In genomic region chr12:27305673-27306504, GRCh38 we compare ENCODE assay signal across 8 cellular contexts. TPM values are rescaled to one million over a fixed set of nuclear protein-coding genes. Genes with fewer than 3 reads are reported as not detected.
DNase-seq lines count a peak whose midpoint lies in the region; ATAC-seq and TF ChIP-seq lines count a peak whose summit lies in the region.

No MANE protein-coding gene starts in this region.

- no peaks in the 10 kb centered on the region for H3K9me3 Mint-ChIP-seq in activated CD8-positive, alpha-beta T cell treated with anti-CD3 and anti-CD28 coated beads, Interleukin-2, amount 10 ng/mL, durations not matched to agents 7 days and 5 days (ENCODE audit: insufficient read depth)

- CTCF ChIA-PET in GM10248 (lab: Yijun Ruan, JAX), result interaction anchor here (0.6 to 8.2 kb wide), 51 partner anchors 8 to 592 kb away, joined by 3 to 63 read pairs (median 4); partner anchors contain the start of genes BMAL2, ITPR2, MED21 and STK38L
- CTCF ChIA-PET in activated CD8-positive, alpha-beta T cell treated with anti-CD3 and anti-CD28 coated beads, Interleukin-2, amount 10 ng/mL, durations not matched to agents 7 days and 5 days (lab: Charles Lee), result interaction anchor here (0.7 to 8.4 kb wide), 34 partner anchors 9 to 472 kb away, joined by 3 to 193 read pairs (median 5); partner anchors contain the start of genes BMAL2, ITPR2, MED21 and STK38L

- DNase-seq in GM10248 (ENCODE audit: extremely low spot score) (no peak), NCI-H2029 (lab: John Stamatoyannopoulos, UW) (peak; percentile 26), inferior parietal cortex (ENCODE audit: extremely low spot score) (peak; percentile 62), upper lobe of right lung (no peak), amygdala (lab: John Stamatoyannopoulos, UW) (no peak), putamen (ENCODE audit: low spot score) (no peak), DMS153 treated with DMSO at 0.1 percent for 48 hours (lab: John Stamatoyannopoulos, UW; ENCODE audit: unreplicated experiment) (no peak)
- DNase-seq in activated CD8-positive, alpha-beta T cell treated with anti-CD3 and anti-CD28 coated beads, Interleukin-2, amount 10 ng/mL, durations not matched to agents 7 days and 5 days, result no peak

- no peak overlapping the region for H3K4me3 Mint-ChIP-seq in activated CD8-positive, alpha-beta T cell treated with anti-CD3 and anti-CD28 coated beads, Interleukin-2, amount 10 ng/mL, durations not matched to agents 7 days and 5 days

- H3K36me3 ChIP-seq in upper lobe of right lung, result peaks cover 41% of the 10 kb centered on the region

- H3K27ac ChIP-seq in upper lobe of right lung, result no peak overlapping the region

- H3K4me3 ChIP-seq in upper lobe of right lung, result no peak overlapping the region

- peaks cover 3% of the 10 kb centered on the region for H3K4me1 ChIP-seq in upper lobe of right lung

- POLR2A ChIA-PET in GM10248 (lab: Yijun Ruan, JAX), result interaction anchor here (0.7 to 1.5 kb wide), 2 partner anchors 10 to 283 kb away, joined by 4 read pairs; partner anchors contain the start of gene MED21
- POLR2A ChIA-PET in activated CD8-positive, alpha-beta T cell treated with anti-CD3 and anti-CD28 coated beads, Interleukin-2, amount 10 ng/mL, durations not matched to agents 7 days and 5 days (lab: Charles Lee), result interaction anchor here (0.6 to 1.8 kb wide), 3 partner anchors 172 to 290 kb away, joined by 3 to 6 read pairs (median 3); no protein-coding TSS in a partner anchor

- intact Hi-C loops in upper lobe of right lung (cut with DNase I), result no loop called here

- no peak overlapping the region for H3K27ac Mint-ChIP-seq in activated CD8-positive, alpha-beta T cell treated with anti-CD3 and anti-CD28 coated beads, Interleukin-2, amount 10 ng/mL, durations not matched to agents 7 days and 5 days

- peak; percentile 53 for ATAC-seq in activated CD8-positive, alpha-beta T cell treated with anti-CD3 and anti-CD28 coated beads, Interleukin-2, amount 10 ng/mL, durations not matched to agents 7 days and 5 days
- no peak for ATAC-seq in upper lobe of right lung

- H3K9me3 ChIP-seq in upper lobe of right lung, result no peaks in the 10 kb centered on the region

- TF ChIP-seq CTCF in GM10248 (IDR thresholded peaks at IDR 0.05; ENCODE audit: control extremely low read depth, extremely low read depth, low read depth, missing control alignments), result peak; percentile 31
- TF ChIP-seq CTCF in upper lobe of right lung (IDR thresholded peaks at IDR 0.05), result peak; percentile 67

- no peaks in the 10 kb centered on the region for H3K27me3 Mint-ChIP-seq in activated CD8-positive, alpha-beta T cell treated with anti-CD3 and anti-CD28 coated beads, Interleukin-2, amount 10 ng/mL, durations not matched to agents 7 days and 5 days (ENCODE audit: low read depth)

- H3K4me1 Mint-ChIP-seq in activated CD8-positive, alpha-beta T cell treated with anti-CD3 and anti-CD28 coated beads, Interleukin-2, amount 10 ng/mL, durations not matched to agents 7 days and 5 days (ENCODE audit: low read depth), result peaks cover 15% of the 10 kb centered on the region

- H3K27me3 ChIP-seq in upper lobe of right lung, result no peaks in the 10 kb centered on the region

- peaks cover 13% of the 10 kb centered on the region for H3K36me3 Mint-ChIP-seq in activated CD8-positive, alpha-beta T cell treated with anti-CD3 and anti-CD28 coated beads, Interleukin-2, amount 10 ng/mL, durations not matched to agents 7 days and 5 days (ENCODE audit: low read depth)

RNA-seq across cellular contexts. Expression of gene BMAL2, which starts 26.7 kb away (rescaled TPM):
- total RNA-seq in activated CD8-positive, alpha-beta T cell treated with anti-CD3 and anti-CD28 coated beads, Interleukin-2, amount 10 ng/mL, durations not matched to agents 7 days and 5 days, result 10 to 100 TPM; 17.9 to 18.3 TPM
- total RNA-seq in upper lobe of right lung, result 6.9 TPM

Comparison
In these comparisons a context has a peak if more than half of its experiments do, and no peak if none do; other contexts are left out.
1. DNase-seq: peak in NCI-H2029 (single experiment) and inferior parietal cortex (single experiment); none in GM10248 (single experiment), activated CD8-positive, alpha-beta T cell treated with anti-CD3 and anti-CD28 coated beads, Interleukin-2, amount 10 ng/mL, durations not matched to agents 7 days and 5 days (single experiment), upper lobe of right lung (single experiment), amygdala (0 of 56), putamen (single experiment) and DMS153 treated with DMSO at 0.1 percent for 48 hours (single experiment).